ENCODE assay signal across 8 cellular contexts in genomic region chr19:4830332-4830731, GRCh38. TPM values are rescaled to one million over a fixed set of nuclear protein-coding genes. Genes with fewer than 3 reads are reported as not detected.
DNase-seq lines count a peak whose midpoint lies in the region; ATAC-seq and TF ChIP-seq lines count a peak whose summit lies in the region.

No MANE protein-coding gene starts in this region.

- H3K79me2 ChIP-seq in neural progenitor cell (ENCODE audit: low read depth): no peaks in the 10 kb centered on the region

- H3K9me3 ChIP-seq in BLaER1 (no peaks in the 10 kb centered on the region), neural progenitor cell (ENCODE audit: low read depth) (no peaks in the 10 kb centered on the region)

- no peak overlapping the region for H2AFZ ChIP-seq in neural progenitor cell (replicated peaks)

- H3K9me3 Mint-ChIP-seq in neural progenitor cell: peaks cover 5% of the 10 kb centered on the region

- H3K4me2 ChIP-seq in BLaER1 (peak overlapping the region; percentile 94), neural progenitor cell (no peak overlapping the region)

- H3K27ac ChIP-seq in BLaER1: peak overlapping the region; percentile 91
- peak overlapping the region in 41 of 59 donors; percentile 6 to 94 (median 86) for H3K27ac ChIP-seq in dorsolateral prefrontal cortex
- no peak overlapping the region for H3K27ac ChIP-seq in neural progenitor cell

- H3K36me3 Mint-ChIP-seq in neural progenitor cell: no peaks in the 10 kb centered on the region

- H3K9ac ChIP-seq in BLaER1: peak overlapping the region; percentile 92; the same call in 1 of the 2 replicates
- H3K9ac ChIP-seq in neural progenitor cell: no peak overlapping the region

- H3K4me1 Mint-ChIP-seq in neural progenitor cell: no peaks in the 10 kb centered on the region

- H3K4me3 ChIP-seq in BLaER1: peak overlapping the region; percentile 90
- H3K4me3 ChIP-seq in dorsolateral prefrontal cortex: peak overlapping the region in 55 of 59 donors; percentile 62 to 96 (median 88)
- no peak overlapping the region for H3K4me3 ChIP-seq in neural progenitor cell

- no peaks in the 10 kb centered on the region for H3F3A ChIP-seq in neural progenitor cell (ENCODE audit: low read depth)

- H3K27me3 Mint-ChIP-seq in neural progenitor cell (ENCODE audit: insufficient read depth, low read depth): peaks cover 22% of the 10 kb centered on the region

- H3K27me3 ChIP-seq in BLaER1 (no peaks in the 10 kb centered on the region), dorsolateral prefrontal cortex (no peaks in the 10 kb centered on the region), neural progenitor cell (peaks cover 28% of the 10 kb centered on the region)

- ATAC-seq in GM21390 (IDR thresholded peaks at IDR 0.05; ENCODE audit: unreplicated experiment) (no peak), HG03342 (IDR thresholded peaks at IDR 0.05; ENCODE audit: unreplicated experiment) (no peak), HG02623 (IDR thresholded peaks at IDR 0.05; ENCODE audit: unreplicated experiment) (no peak)

- TF ChIP-seq CTCF in dorsolateral prefrontal cortex (IDR thresholded peaks at IDR 0.05 in 54 of 56, conservative IDR thresholded peaks at IDR 0.05 in 2 of 56; ENCODE audit: low read depth in 1 of 56, partially characterized antibody in 56 of 56): no peak
- TF ChIP-seq CTCF in neural progenitor cell (IDR thresholded peaks at IDR 0.05): no peak

- peaks cover 33% of the 10 kb centered on the region for H3K4me1 ChIP-seq in BLaER1
- no peaks in the 10 kb centered on the region for H3K4me1 ChIP-seq in neural progenitor cell

- peak overlapping the region; percentile 38 for H3K4me3 Mint-ChIP-seq in neural progenitor cell

- H3K27ac Mint-ChIP-seq in neural progenitor cell: no peak overlapping the region

- intact Hi-C loops in dorsolateral prefrontal cortex (cut with DNase I): no loop called here

- H4K20me1 ChIP-seq in BLaER1: peaks cover 28% of the 10 kb centered on the region; the same call in 1 of the 2 replicates
- H4K20me1 ChIP-seq in neural progenitor cell (ENCODE audit: low read depth): no peaks in the 10 kb centered on the region

- DNase-seq in NAMALWA (ENCODE audit: low spot score) (peak; percentile 34), dorsolateral prefrontal cortex (no peak), neural progenitor cell (ENCODE audit: low spot score) (no peak), cerebellum (ENCODE audit: low spot score) (no peak)

- H3K36me3 ChIP-seq in BLaER1: peaks cover 13% of the 10 kb centered on the region; the same call in 1 of the 2 replicates
- no peaks in the 10 kb centered on the region for H3K36me3 ChIP-seq in neural progenitor cell

RNA-seq across cellular contexts. Expression of gene TICAM1, which starts 1.2 kb away (rescaled TPM):
- total RNA-seq in dorsolateral prefrontal cortex (10 to 100 TPM in 114 of 120 experiments, 1 to 10 TPM in 6; 8.8 to 19.8 (median 13.4) TPM), neural progenitor cell (ENCODE audit: low replicate concordance) (0.37 TPM in 1 of 2 replicates, not detected in the other), cerebellum (0.91 TPM)

RNA-seq across cellular contexts. Expression of gene PLIN3, which starts 37.1 kb away (rescaled TPM):
- 100 to 1,000 TPM in 2 of 120 experiments, 10 to 100 TPM in 118; 10.5 to 104 (median 28.0) TPM for total RNA-seq in dorsolateral prefrontal cortex
- total RNA-seq in neural progenitor cell (ENCODE audit: low replicate concordance): 49.7 and 108 TPM in 2 replicates
- total RNA-seq in cerebellum: 12.7 TPM

RNA-seq across cellular contexts. Expression of gene FEM1A, which starts 38.8 kb away (rescaled TPM):
- 10 to 100 TPM; 12.6 to 24.5 (median 16.8) TPM for total RNA-seq in dorsolateral prefrontal cortex
- 6.9 and 13.9 TPM in 2 replicates for total RNA-seq in neural progenitor cell (ENCODE audit: low replicate concordance)
- total RNA-seq in cerebellum: 14.4 TPM
